ENCODE assay signal across 9 cellular contexts in the genomic region with DNA sequence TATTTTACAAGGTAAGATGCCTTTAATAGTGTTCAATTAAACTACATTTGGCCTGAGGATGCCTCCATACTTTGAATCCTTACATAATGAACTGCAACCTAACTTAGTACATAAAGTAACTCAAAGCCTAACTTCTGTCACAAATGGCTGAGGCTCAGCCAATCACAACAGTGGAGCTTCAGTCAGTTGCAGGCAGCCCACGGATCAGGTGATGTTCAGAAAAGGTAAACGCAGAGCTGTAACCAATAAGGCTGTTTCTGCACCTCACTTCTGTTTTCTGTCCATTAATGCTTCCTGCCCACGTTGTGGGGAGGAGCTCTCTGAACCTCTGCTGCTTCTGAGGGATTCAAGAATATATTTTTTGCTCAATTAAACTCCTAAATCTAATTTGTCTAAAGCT.
DNase-seq lines count a peak whose midpoint lies in the region; ATAC-seq, FAIRE-seq and TF ChIP-seq lines count a peak whose summit lies in the region.
"Had no signal": no experiment of that assay in that cellular context is flagged by ENCODE, and none has a peak within 500 bp of the region (broad histone marks: within the 10 kb centered on the region; RNA-seq: fewer than 3 reads in every experiment).

No MANE protein-coding gene starts in this region.

- H3K36me3 ChIP-seq in MM.1S (replicated peaks; ENCODE audit: insufficient read depth, low read length) (no peaks in the 10 kb centered on the region), testis (ENCODE audit: low read depth, missing control alignments) (no peaks in the 10 kb centered on the region)

- peak overlapping the region; percentile 76 for H3K27ac ChIP-seq in MM.1S (ENCODE audit: low read length)
- no peak overlapping the region for H3K27ac ChIP-seq in testis

- no peaks in the 10 kb centered on the region for H3K9me3 ChIP-seq in MM.1S (replicated peaks; ENCODE audit: insufficient read depth, low read length)
- H3K9me3 ChIP-seq in testis, result no peaks in the 10 kb centered on the region

- H3K79me2 ChIP-seq in MM.1S (ENCODE audit: low read length), result no peaks in the 10 kb centered on the region

- peak overlapping the region; percentile 47 for H3K9ac ChIP-seq in MM.1S (ENCODE audit: low read length)

- peaks cover 24% of the 10 kb centered on the region for H3F3A ChIP-seq in MM.1S (ENCODE audit: insufficient read depth, low read length)

- peak overlapping the region; percentile 61 for H2AFZ ChIP-seq in MM.1S (ENCODE audit: low read length)

- FAIRE-seq in RCC 7860 (lab: Jason Lieb, UNC), result no peak

- H3K27me3 ChIP-seq in MM.1S (replicated peaks; ENCODE audit: insufficient read depth, low read length) (no peaks in the 10 kb centered on the region), testis (no peaks in the 10 kb centered on the region)

- H3K4me2 ChIP-seq in MM.1S (ENCODE audit: low read depth, low read length), result peak overlapping the region; percentile 73

- DNase-seq in stimulated activated CD4-positive, alpha-beta T cell treated with anti-CD3 and anti-CD28 coated beads, Interleukin-15, amount 100 ng/mL, for 24 hours, result peak; percentile 12
- DNase-seq in stimulated activated CD4-positive, alpha-beta T cell treated with anti-CD3 and anti-CD28 coated beads, Interleukin-4, amount 100 ng/mL, for 24 hours, result no peak
- DNase-seq in MM.1S, result peak; percentile 99
- peak; percentile 47 for DNase-seq in testis
- no peak for DNase-seq in RCC 7860 (ENCODE audit: low spot score)
- no peak for DNase-seq in COLO668 (lab: John Stamatoyannopoulos, UW; ENCODE audit: unreplicated experiment)
- no peak for DNase-seq in left ventricle myocardium superior
- DNase-seq: CD8-positive, alpha-beta memory T cell had no signal

- H3K4me1 ChIP-seq in MM.1S (ENCODE audit: low read length) (peaks cover 16% of the 10 kb centered on the region), testis (no peaks in the 10 kb centered on the region)

- no peak for TF ChIP-seq POLR2A in testis (IDR thresholded peaks at IDR 0.05)

- H4K20me1 ChIP-seq in MM.1S (ENCODE audit: insufficient read depth, low read length), result no peaks in the 10 kb centered on the region

- H3K9me2 ChIP-seq in MM.1S (replicated peaks; ENCODE audit: insufficient read depth, low read length), result no peaks in the 10 kb centered on the region

- peak; percentile 82 for ATAC-seq in HG02623 (IDR thresholded peaks at IDR 0.05; ENCODE audit: unreplicated experiment)
- ATAC-seq in left ventricle myocardium superior, result no peak

- 43 to 47% methylated on average over 3 of the region's 3 CpGs for WGBS in testis, 2 donors

- intact Hi-C loops in testis (cut with DNase I; ENCODE audit: low total_unique reads), result no loop called here
- intact Hi-C loops in left ventricle myocardium superior (cut with micrococcal nuclease), result no loop called here

- TF ChIP-seq CTCF in MM.1S (IDR thresholded peaks at IDR 0.05; ENCODE audit: low read length) (no peak), testis (IDR thresholded peaks at IDR 0.05) (no peak)

- H3K4me3 ChIP-seq in MM.1S (ENCODE audit: low read length), result peak overlapping the region; percentile 45
- H3K4me3 ChIP-seq in testis, result no peak overlapping the region

Comparison
In these comparisons a context has a peak if more than half of its experiments do, and no peak if none do; other contexts are left out.
1. DNase-seq: peak in stimulated activated CD4-positive, alpha-beta T cell treated with anti-CD3 and anti-CD28 coated beads, Interleukin-15, amount 100 ng/mL, for 24 hours (single experiment), MM.1S (single experiment) and testis (single experiment); none in stimulated activated CD4-positive, alpha-beta T cell treated with anti-CD3 and anti-CD28 coated beads, Interleukin-4, amount 100 ng/mL, for 24 hours (single experiment), RCC 7860 (single experiment), COLO668 (single experiment) and left ventricle myocardium superior (single experiment).